Comparison of ENCODE assay signal across 22 cellular contexts in the genomic region with DNA sequence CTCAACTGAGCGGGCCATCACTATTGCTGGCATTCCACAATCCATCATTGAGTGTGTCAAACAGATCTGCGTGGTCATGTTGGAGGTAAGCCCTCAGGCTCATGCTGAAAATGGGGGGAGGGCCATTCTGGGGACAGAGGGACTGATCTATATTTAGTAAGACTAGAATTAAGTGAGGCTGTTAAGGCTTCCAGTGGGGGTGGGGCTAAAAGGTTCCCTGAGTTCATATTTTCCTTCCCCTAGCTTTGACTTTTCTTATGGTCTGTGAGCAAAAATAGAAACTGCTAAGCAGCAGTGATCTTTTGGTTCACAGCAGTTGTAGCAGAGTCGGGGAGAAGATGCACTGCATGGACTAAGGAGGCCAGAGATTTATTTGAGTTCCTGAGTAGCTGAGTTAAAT. TPM values are rescaled to one million over a fixed set of nuclear protein-coding genes. Genes with fewer than 3 reads are reported as not detected.
DNase-seq lines count a peak whose midpoint lies in the region; ATAC-seq, FAIRE-seq and TF ChIP-seq lines count a peak whose summit lies in the region.
"Had no signal": no experiment of that assay in that cellular context is flagged by ENCODE, and none has a peak within 500 bp of the region (broad histone marks: within the 10 kb centered on the region; RNA-seq: fewer than 3 reads in every experiment).

No MANE protein-coding gene starts in this region.

- H3K36me3 ChIP-seq in adrenal gland (replicated peaks in 1 of 2), result peaks cover 0 to 100% of the 10 kb centered on the region in 2 donors

- DNase-seq in GM12891 (ENCODE audit: insufficient read length, low spot score) (no peak), adrenal gland (peak in 3 of 7 donors; percentile 31 to 38 (median 31)), mesothelial cell of epicardium (ENCODE audit: low spot score in 2 of 2, unreplicated experiment in 2 of 2) (no peak), HUDEP-2 (lab: John Stamatoyannopoulos, UW; ENCODE audit: unreplicated experiment in 76 of 76) (no peak), NCI-H524 treated with DMSO at 0.1 percent for 48 hours (lab: John Stamatoyannopoulos, UW) (no peak), AG08395 (ENCODE audit: low spot score) (no peak)
- DNase-seq: activated CD4-positive, alpha-beta T cell treated with anti-CD3 and anti-CD28 coated beads for 1 hour; activated effector memory CD4-positive, alpha-beta T cell treated with anti-CD3 and anti-CD28 coated beads, Interleukin-2, amount 50 U/mL, for 16 hours; BE2C; caudate nucleus; DMS79; islet precursor cell; NCI-H1417 treated with DMSO at 0.1 percent for 48 hours; NCI-H446 treated with DMSO at 0.1 percent for 48 hours; PC-3; stimulated activated CD4-positive, alpha-beta T cell treated with anti-CD3 and anti-CD28 coated beads, Interleukin-2, amount 100 ng/mL, for 48 hours; SW 1271; upper lobe of right lung had no signal

- H3K9me3 ChIP-seq in adrenal gland (replicated peaks in 1 of 3), result no peaks in the 10 kb centered on the region
- H3K9me3 ChIP-seq: BE2C, upper lobe of right lung had no signal

- peak overlapping the region in 3 of 5 donors; percentile 2 to 27 (median 16) for H3K27ac ChIP-seq in adrenal gland
- H3K27ac ChIP-seq: upper lobe of right lung had no signal

- H3K27me3 ChIP-seq in adrenal gland, result no peaks in the 10 kb centered on the region
- H3K27me3 ChIP-seq: upper lobe of right lung had no signal

- peaks cover 23 to 46% of the 10 kb centered on the region in 2 donors for H3K4me1 ChIP-seq in adrenal gland (replicated peaks in 1 of 2)

- intact Hi-C loops in adrenal gland (cut with DNase I), result no loop called here

- H3K4me3 Mint-ChIP-seq in IgD-negative memory B cell, result peak overlapping the region in 1 of 4 donors; percentile 34
- H3K4me3 Mint-ChIP-seq in mesothelial cell of epicardium, result no peak overlapping the region

- H3K27ac Mint-ChIP-seq in IgD-negative memory B cell, result peak overlapping the region in 2 of 3 donors; percentile 46 to 67
- peak overlapping the region; percentile 57 for H3K27ac Mint-ChIP-seq in mesothelial cell of epicardium

- H3K27me3 Mint-ChIP-seq in IgD-negative memory B cell (no peaks in the 10 kb centered on the region), mesothelial cell of epicardium (ENCODE audit: low read depth) (no peaks in the 10 kb centered on the region)

- ATAC-seq in HG03095 (IDR thresholded peaks at IDR 0.05; ENCODE audit: unreplicated experiment), result no peak
- ATAC-seq: PC-3, upper lobe of right lung had no signal

- FAIRE-seq in GM12891 (lab: Jason Lieb, UNC), result no peak
- FAIRE-seq: endothelial cell of umbilical vein had no signal

- no peak overlapping the region for H3K4me3 ChIP-seq in adrenal gland
- H3K4me3 ChIP-seq: upper lobe of right lung had no signal

- WGBS in adrenal gland, 4 donors, result 44 to 52% (median 50%) methylated on average over 3 of the region's 3 CpGs

- H3K9me3 Mint-ChIP-seq in IgD-negative memory B cell, result no peaks in the 10 kb centered on the region
- no peaks in the 10 kb centered on the region for H3K9me3 Mint-ChIP-seq in mesothelial cell of epicardium

- TF ChIP-seq POLR2A in GM12891 (IDR thresholded peaks at IDR 0.05; ENCODE audit: low read depth, low read length), result peak; percentile 49; the same call in 1 of the 2 replicates
- no peak for TF ChIP-seq POLR2A in adrenal gland (IDR thresholded peaks at IDR 0.05)

- TF ChIP-seq CTCF in adrenal gland (IDR thresholded peaks at IDR 0.05) (no peak), mesothelial cell of epicardium (IDR thresholded peaks at IDR 0.05; ENCODE audit: unreplicated experiment) (no peak)

- H3K4me1 Mint-ChIP-seq in IgD-negative memory B cell (peaks cover 0 to 15% (median 3%) of the 10 kb centered on the region in 3 donors), mesothelial cell of epicardium (peaks cover 6% of the 10 kb centered on the region)

- H3K36me3 Mint-ChIP-seq in IgD-negative memory B cell, result no peaks in the 10 kb centered on the region
- H3K36me3 Mint-ChIP-seq in mesothelial cell of epicardium, result peaks cover 55% of the 10 kb centered on the region

TF ChIP-seq in GM12891, 5 proteins besides CTCF, POLR2A, EP300 and RAD21:
- TF ChIP-seq POLR2AphosphoS5 (IDR thresholded peaks at IDR 0.05; ENCODE audit: low read depth, low read length), result 0 out of 2 replicates have a peak, but pooled peaks have one; percentile 37
- TF ChIP-seq PAX5 (IDR thresholded peaks at IDR 0.05; ENCODE audit: insufficient read depth, low read length, severe bottlenecking), result no peak

RNA-seq across cellular contexts. Expression of a gene that starts 9.2 kb away (rescaled TPM):
- polyA plus RNA-seq in GM12891 (2012; ENCODE audit: low read depth, missing spikeins), result 546 TPM
- polyA plus RNA-seq in IgD-negative memory B cell (111 TPM), adrenal gland (100 to 1,000 TPM; 521 to 757 (median 545) TPM)
- total RNA-seq in adrenal gland (1,000 to 10,000 TPM in 2 of 8 donors, 100 to 1,000 TPM in 6; 300 to 1,158 (median 628) TPM), mesothelial cell of epicardium (1,058 to 1,073 TPM (median 1,066 TPM) in 3 replicates)

RNA-seq across cellular contexts. Expression of a gene that starts 19.5 kb away (rescaled TPM):
- 315 TPM for polyA plus RNA-seq in GM12891 (2012; ENCODE audit: low read depth, missing spikeins)
- 689 TPM for polyA plus RNA-seq in IgD-negative memory B cell
- total RNA-seq in adrenal gland, result 100 to 1,000 TPM in 6 of 8 donors, 10 to 100 TPM in 2; 68.2 to 233 (median 154) TPM
- 100 to 1,000 TPM; 127 to 407 (median 130) TPM for polyA plus RNA-seq in adrenal gland
- total RNA-seq in mesothelial cell of epicardium, result 74.1 to 87.4 TPM (median 76.2 TPM) in 3 replicates

RNA-seq across cellular contexts. Expression of a gene that starts 37.4 kb away (rescaled TPM):
- polyA plus RNA-seq in GM12891 (2012; ENCODE audit: low read depth, missing spikeins), result not detected
- not detected for polyA plus RNA-seq in IgD-negative memory B cell
- total RNA-seq in adrenal gland, result 100 to 1,000 TPM in 1 of 8 donors, 10 to 100 TPM in 7; 26.7 to 104 (median 74.2) TPM
- polyA plus RNA-seq in adrenal gland, result 10 to 100 TPM; 19.8 to 41.2 (median 26.6) TPM
- total RNA-seq in mesothelial cell of epicardium, result 11.1 to 13.8 TPM (median 12.3 TPM) in 3 replicates
- total RNA-seq: endothelial cell of umbilical vein, glomerular endothelial cell had no signal
- polyA plus RNA-seq: endothelial cell of umbilical vein had no signal

RNA-seq across cellular contexts. Expression of a gene that starts 38.2 kb away (rescaled TPM):
- 12.2 TPM for polyA plus RNA-seq in GM12891 (2012; ENCODE audit: low read depth, missing spikeins)
- 1.4 TPM for polyA plus RNA-seq in IgD-negative memory B cell
- 10 to 100 TPM in 6 of 8 donors, 1 to 10 TPM in 2; 7.5 to 25.4 (median 16.7) TPM for total RNA-seq in adrenal gland
- polyA plus RNA-seq in adrenal gland, result 10 to 100 TPM in 2 of 3 donors, 1 to 10 TPM in 1; 6.9 to 85.1 (median 69.8) TPM
- total RNA-seq in mesothelial cell of epicardium, result 35.4 to 41.8 TPM (median 37.0 TPM) in 3 replicates

RNA-seq across cellular contexts. Expression of a gene that starts 40.0 kb away (rescaled TPM):
- polyA plus RNA-seq in GM12891 (2012; ENCODE audit: low read depth, missing spikeins), result 28.3 TPM
- polyA plus RNA-seq in IgD-negative memory B cell (20.8 TPM), adrenal gland (10 to 100 TPM; 14.9 to 72.9 (median 51.7) TPM)
- total RNA-seq in adrenal gland (10 to 100 TPM; 22.6 to 41.7 (median 30.6) TPM), mesothelial cell of epicardium (45.6 to 50.5 TPM (median 50.4 TPM) in 3 replicates)
